Comparison of ENCODE assay signal across 1 cellular context in the genomic region with DNA sequence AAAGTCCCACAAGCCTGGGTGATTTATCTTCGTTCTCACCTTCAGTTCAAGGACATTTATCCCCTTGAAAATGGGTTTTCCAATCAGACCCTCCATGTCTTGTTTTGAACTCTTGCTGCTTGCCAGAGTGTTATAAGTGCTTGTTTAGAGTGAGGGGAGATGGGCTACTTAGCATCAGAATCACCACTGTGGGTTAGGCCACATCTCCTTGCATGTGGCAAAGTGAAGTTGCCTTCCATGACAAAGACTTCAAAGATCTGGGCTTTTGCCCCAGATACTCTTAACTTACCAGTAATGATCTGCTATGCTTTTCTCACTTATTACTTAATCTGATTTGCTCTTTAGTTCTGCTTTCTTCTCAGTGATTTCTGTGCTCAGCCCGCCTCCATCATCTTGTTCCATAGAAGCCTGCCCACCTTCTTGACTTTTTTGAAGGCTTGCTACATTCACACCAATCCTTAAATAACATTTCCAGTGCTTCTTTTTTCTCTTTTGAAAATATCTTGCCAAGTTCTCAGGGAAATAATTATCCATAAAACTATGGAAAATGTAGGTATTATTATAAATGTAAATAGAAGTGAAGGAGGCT.
TF ChIP-seq lines count a peak whose summit lies in the region.

No MANE protein-coding gene starts in this region.

TF ChIP-seq in WTC11, 78 proteins besides CTCF, POLR2A, EP300 and RAD21 (continued from another document):
- TF ChIP-seq FOXP4 (CRISPR knock-in tag; IDR thresholded peaks at IDR 0.05) (peak; percentile 73; the same call in 1 of the 2 replicates), FOXK1 (CRISPR knock-in tag; IDR thresholded peaks at IDR 0.05) (0 out of 2 replicates have a peak, but pooled peaks have one; percentile 41)
